ENCODE assay signal across 27 cellular contexts in genomic region chr5:116980581-116980980, GRCh38.
"Had no signal": no experiment of that assay in that cellular context is flagged by ENCODE, and none has a peak within 500 bp of the region (broad histone marks: within the 10 kb centered on the region; RNA-seq: fewer than 3 reads in every experiment).

No MANE protein-coding gene starts in this region.

- H3K9me3 ChIP-seq: stomach, suprapubic skin, testis, thoracic aorta, thyroid gland, tibial artery, tibial nerve, transverse colon, upper lobe of left lung, upper lobe of right lung, uterus, vagina had no signal

- ATAC-seq: stimulated activated effector memory CD8-positive, alpha-beta T cell treated with anti-CD3 and anti-CD28 coated beads, Interleukin-12 subunit alpha, Interleukin-12 subunit beta, amount 100 ng/mL, for 72 hours; stimulated activated memory B cell treated with anti-CD40 and anti-IgM and Interleukin-4, amounts not matched to agents 10 μg/mL and 1 μg/mL and 100 μg/mL, for 72 hours; stimulated activated naive B cell treated with anti-CD40 and anti-IgM and Interleukin-4, amounts not matched to agents 10 μg/mL and 1 μg/mL and 100 μg/mL, for 72 hours; stimulated activated naive CD8-positive, alpha-beta T cell treated with anti-CD3 and anti-CD28 coated beads, Interleukin-15, amount 100 ng/mL, for 72 hours; stimulated activated naive CD8-positive, alpha-beta T cell treated with anti-CD3 and anti-CD28 coated beads, Interleukin-15, Interleukin-2, amounts not matched to agents 100 U/mL and 50 U/mL, for 24 hours; upper lobe of right lung had no signal

- H3K4me1 Mint-ChIP-seq: stimulated activated effector memory CD8-positive, alpha-beta T cell treated with anti-CD3 and anti-CD28 coated beads, Interleukin-12 subunit alpha, Interleukin-12 subunit beta, amount 100 ng/mL, for 72 hours; stimulated activated memory B cell treated with anti-CD40 and anti-IgM and Interleukin-4, amounts not matched to agents 10 μg/mL and 1 μg/mL and 100 μg/mL, for 72 hours; stimulated activated naive B cell treated with anti-CD40 and anti-IgM and Interleukin-4, amounts not matched to agents 10 μg/mL and 1 μg/mL and 100 μg/mL, for 72 hours; stimulated activated naive CD8-positive, alpha-beta T cell treated with anti-CD3 and anti-CD28 coated beads, Interleukin-15, amount 100 ng/mL, for 72 hours had no signal

- H3K27ac Mint-ChIP-seq: stimulated activated effector memory CD8-positive, alpha-beta T cell treated with anti-CD3 and anti-CD28 coated beads, Interleukin-12 subunit alpha, Interleukin-12 subunit beta, amount 100 ng/mL, for 72 hours; stimulated activated memory B cell treated with anti-CD40 and anti-IgM and Interleukin-4, amounts not matched to agents 10 μg/mL and 1 μg/mL and 100 μg/mL, for 72 hours; stimulated activated naive B cell treated with anti-CD40 and anti-IgM and Interleukin-4, amounts not matched to agents 10 μg/mL and 1 μg/mL and 100 μg/mL, for 72 hours; stimulated activated naive CD8-positive, alpha-beta T cell treated with anti-CD3 and anti-CD28 coated beads, Interleukin-15, amount 100 ng/mL, for 72 hours; stimulated activated naive CD8-positive, alpha-beta T cell treated with anti-CD3 and anti-CD28 coated beads, Interleukin-15, Interleukin-2, amounts not matched to agents 100 ng/mL and 50 ng/mL, for 24 hours; type B pancreatic cell had no signal

- H3K4me3 ChIP-seq: stomach, suprapubic skin, testis, thoracic aorta, thyroid gland, tibial artery, tibial nerve, transverse colon, upper lobe of left lung, upper lobe of right lung, uterus, vagina had no signal

- DNase-seq: stimulated activated CD4-positive, alpha-beta T cell treated with anti-CD3 and anti-CD28 coated beads, Interleukin-2, amount 100 ng/mL, for 48 hours; stimulated activated CD4-positive, alpha-beta T cell treated with anti-CD3 and anti-CD28 coated beads, Interleukin-4, amount 100 ng/mL, for 1 hour; stimulated activated CD4-positive, alpha-beta T cell treated with anti-CD3 and anti-CD28 coated beads, Interleukin-4, amount 100 ng/mL, for 24 hours; stimulated activated CD4-positive, alpha-beta T cell treated with anti-CD3 and anti-CD28 coated beads, Interleukin-4, amount 100 ng/mL, for 4 hours; stimulated activated CD8-positive, alpha-beta memory T cell treated with anti-CD3 and anti-CD28 coated beads, Interleukin-4, amount 100 ng/mL, for 48 hours; stimulated activated naive B cell treated with anti-CD40 and anti-IgM and Interleukin-4, amounts not matched to agents 10 μg/mL and 1 μg/mL and 100 μg/mL, for 72 hours; stimulated activated naive CD4-positive, alpha-beta T cell; stimulated activated naive CD4-positive, alpha-beta T cell treated with Interleukin-2 at 50 U/mL for 16 hours; stimulated activated naive CD8-positive, alpha-beta T cell treated with anti-CD3 and anti-CD28 coated beads, Interleukin-15, amount 100 ng/mL, for 72 hours; stimulated activated naive CD8-positive, alpha-beta T cell treated with anti-CD3 and anti-CD28 coated beads, Interleukin-15, Interleukin-2, amounts not matched to agents 100 U/mL and 50 U/mL, for 24 hours; stomach; substantia nigra; testis; thyroid gland; tibial artery; transverse colon; upper lobe of left lung; upper lobe of right lung; uterus had no signal

- H3K36me3 Mint-ChIP-seq: stimulated activated effector memory CD8-positive, alpha-beta T cell treated with anti-CD3 and anti-CD28 coated beads, Interleukin-12 subunit alpha, Interleukin-12 subunit beta, amount 100 ng/mL, for 72 hours; stimulated activated memory B cell treated with anti-CD40 and anti-IgM and Interleukin-4, amounts not matched to agents 10 μg/mL and 1 μg/mL and 100 μg/mL, for 72 hours; stimulated activated naive B cell treated with anti-CD40 and anti-IgM and Interleukin-4, amounts not matched to agents 10 μg/mL and 1 μg/mL and 100 μg/mL, for 72 hours; type B pancreatic cell had no signal

- H3K27me3 ChIP-seq: stomach, suprapubic skin, testis, thyroid gland, tibial artery, tibial nerve, transverse colon, upper lobe of left lung, upper lobe of right lung, uterus, vagina had no signal

- H3K9me3 Mint-ChIP-seq: stimulated activated effector memory CD8-positive, alpha-beta T cell treated with anti-CD3 and anti-CD28 coated beads, Interleukin-12 subunit alpha, Interleukin-12 subunit beta, amount 100 ng/mL, for 72 hours; stimulated activated naive CD8-positive, alpha-beta T cell treated with anti-CD3 and anti-CD28 coated beads, Interleukin-15, Interleukin-2, amounts not matched to agents 100 ng/mL and 50 ng/mL, for 24 hours; type B pancreatic cell had no signal

- H3K27ac ChIP-seq: stomach, suprapubic skin, testis, thoracic aorta, thyroid gland, tibial artery, tibial nerve, transverse colon, upper lobe of left lung, upper lobe of right lung, uterus, vagina had no signal

- H3K4me1 ChIP-seq: stomach, suprapubic skin, testis, thyroid gland, tibial artery, tibial nerve, transverse colon, upper lobe of left lung, upper lobe of right lung, uterus, vagina had no signal

- H3K4me3 Mint-ChIP-seq: stimulated activated effector memory CD8-positive, alpha-beta T cell treated with anti-CD3 and anti-CD28 coated beads, Interleukin-12 subunit alpha, Interleukin-12 subunit beta, amount 100 ng/mL, for 72 hours; stimulated activated memory B cell treated with anti-CD40 and anti-IgM and Interleukin-4, amounts not matched to agents 10 μg/mL and 1 μg/mL and 100 μg/mL, for 72 hours; stimulated activated naive B cell treated with anti-CD40 and anti-IgM and Interleukin-4, amounts not matched to agents 10 μg/mL and 1 μg/mL and 100 μg/mL, for 72 hours; stimulated activated naive CD8-positive, alpha-beta T cell treated with anti-CD3 and anti-CD28 coated beads, Interleukin-15, amount 100 ng/mL, for 72 hours; stimulated activated naive CD8-positive, alpha-beta T cell treated with anti-CD3 and anti-CD28 coated beads, Interleukin-15, Interleukin-2, amounts not matched to agents 100 ng/mL and 50 ng/mL, for 24 hours; type B pancreatic cell had no signal

- H3K36me3 ChIP-seq: stomach, suprapubic skin, thoracic aorta, thyroid gland, tibial artery, tibial nerve, transverse colon, upper lobe of left lung, upper lobe of right lung, uterus, vagina had no signal

- H3K27me3 Mint-ChIP-seq: stimulated activated memory B cell treated with anti-CD40 and anti-IgM and Interleukin-4, amounts not matched to agents 10 μg/mL and 1 μg/mL and 100 μg/mL, for 72 hours; stimulated activated naive B cell treated with anti-CD40 and anti-IgM and Interleukin-4, amounts not matched to agents 10 μg/mL and 1 μg/mL and 100 μg/mL, for 72 hours; stimulated activated naive CD8-positive, alpha-beta T cell treated with anti-CD3 and anti-CD28 coated beads, Interleukin-15, amount 100 ng/mL, for 72 hours; stimulated activated naive CD8-positive, alpha-beta T cell treated with anti-CD3 and anti-CD28 coated beads, Interleukin-15, Interleukin-2, amounts not matched to agents 100 ng/mL and 50 ng/mL, for 24 hours; type B pancreatic cell had no signal
